ENCODE assay signal across 3 cellular contexts in genomic region chr11:57277845-57278720, GRCh38.
TF ChIP-seq lines count a peak whose summit lies in the region.

No MANE protein-coding gene starts in this region.

TF ChIP-seq in IMR-90, 13 proteins besides CTCF, POLR2A, EP300 and RAD21:
- TF ChIP-seq MXI1 (IDR thresholded peaks at IDR 0.05; ENCODE audit: borderline replicate concordance, low read depth, low read length) (no peak), ELK1 (IDR thresholded peaks at IDR 0.05; ENCODE audit: borderline replicate concordance, low read depth, low read length) (no peak), CHD1 (IDR thresholded peaks at IDR 0.05; ENCODE audit: low read depth, low read length) (no peak), MAZ (IDR thresholded peaks at IDR 0.05; ENCODE audit: borderline replicate concordance, low read depth, low read length) (peak; percentile 25; the same call in 1 of the 2 replicates), USF2 (IDR thresholded peaks at IDR 0.05; ENCODE audit: low read depth, low read length) (no peak), NFE2L2 (IDR thresholded peaks at IDR 0.05; ENCODE audit: low read depth, low read length) (no peak), MAFK (IDR thresholded peaks at IDR 0.05; ENCODE audit: low read depth, low read length) (no peak), SMC3 (IDR thresholded peaks at IDR 0.05; ENCODE audit: low read depth, low read length) (peak; percentile 69), RCOR1 (IDR thresholded peaks at IDR 0.05; ENCODE audit: insufficient replicate concordance, low read length) (no peak), CEBPB (IDR thresholded peaks at IDR 0.05; ENCODE audit: low read depth, low read length) (peak; percentile 85), RFX5 (IDR thresholded peaks at IDR 0.05; ENCODE audit: low read depth, low read length) (no peak), BHLHE40 (IDR thresholded peaks at IDR 0.05; ENCODE audit: low read depth, low read length) (peak; percentile 75; the same call in 1 of the 2 replicates), FOS (IDR thresholded peaks at IDR 0.05; ENCODE audit: low read depth, low read length) (no peak)

TF ChIP-seq in PFSK-1, 5 proteins besides CTCF, POLR2A, EP300 and RAD21:
- TF ChIP-seq FOXP2 (optimal IDR thresholded peaks at IDR 0.05; ENCODE audit: borderline replicate concordance, extremely low read depth, extremely low read length, insufficient read depth), result peak; percentile 23
- no peak for TF ChIP-seq POLR2AphosphoS5 (IDR thresholded peaks at IDR 0.05; ENCODE audit: low read depth, low read length)
- TF ChIP-seq REST (IDR thresholded peaks at IDR 0.05; ENCODE audit: insufficient read depth in 1 of 2, low read depth in 2 of 2, low read length in 2 of 2), result 0 out of 4 replicates have a peak, but pooled peaks of 1 of the 2 experiments have one; percentile 3

TF ChIP-seq in GM12878, 131 proteins besides CTCF, POLR2A, EP300 and RAD21:
- TF ChIP-seq HCFC1 (IDR thresholded peaks at IDR 0.05; ENCODE audit: low read length) (no peak), IKZF1 (conservative IDR thresholded peaks at IDR 0.05) (peak; percentile 27; the same call in 1 of the 2 replicates), ZBTB11 (CRISPR knock-in tag; IDR thresholded peaks at IDR 0.05) (no peak), SMC3 (IDR thresholded peaks at IDR 0.05; ENCODE audit: borderline replicate concordance, low read length) (peak; percentile 45; the same call in 1 of the 2 replicates)
